ENCODE assay signal across 1 cellular context in the genomic region with DNA sequence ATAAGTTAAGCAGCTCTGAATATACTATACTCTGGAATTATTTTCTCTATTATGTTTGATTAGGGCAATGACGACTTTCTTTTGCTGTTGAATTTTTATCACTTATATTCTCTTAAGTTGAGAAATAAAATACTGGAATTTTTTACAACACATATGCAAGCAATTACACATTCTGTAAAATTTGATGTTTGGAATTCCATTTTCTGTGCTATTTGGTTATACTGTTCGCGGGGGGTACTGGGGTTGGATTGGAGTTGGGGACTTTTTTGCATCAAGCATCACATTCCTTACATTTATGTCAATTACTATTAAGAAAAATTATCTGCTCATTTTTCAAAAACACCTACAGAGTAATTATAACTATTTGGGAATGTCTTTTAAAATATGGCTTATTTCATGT.
TF ChIP-seq lines count a peak whose summit lies in the region.

No MANE protein-coding gene starts in this region.

TF ChIP-seq in endothelial cell of umbilical vein, 7 proteins besides CTCF, POLR2A, EP300 and RAD21:
- no peak for TF ChIP-seq JUN (IDR thresholded peaks at IDR 0.05; ENCODE audit: borderline replicate concordance, insufficient read depth, insufficient read length, low read depth)
- no peak for TF ChIP-seq FOS (IDR thresholded peaks at IDR 0.05; ENCODE audit: borderline replicate concordance, insufficient read depth, low read length)
- TF ChIP-seq, protein P1, sequence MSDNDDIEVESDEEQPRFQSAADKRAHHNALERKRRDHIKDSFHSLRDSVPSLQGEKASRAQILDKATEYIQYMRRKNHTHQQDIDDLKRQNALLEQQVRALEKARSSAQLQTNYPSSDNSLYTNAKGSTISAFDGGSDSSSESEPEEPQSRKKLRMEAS (IDR thresholded peaks at IDR 0.05; ENCODE audit: insufficient read depth, insufficient read length), result no peak
- TF ChIP-seq MYC (IDR thresholded peaks at IDR 0.05; ENCODE audit: low read depth, low read length), result no peak
- no peak for TF ChIP-seq GATA2 (IDR thresholded peaks at IDR 0.05; ENCODE audit: insufficient read depth, insufficient read length, low read depth, low read length)
- no peak for TF ChIP-seq POLR2AphosphoS5 (IDR thresholded peaks at IDR 0.05; ENCODE audit: insufficient read depth, low read depth, low read length)
- no peak for TF ChIP-seq EZH2 (IDR thresholded peaks at IDR 0.05; ENCODE audit: borderline replicate concordance, low read depth, low read length, severe bottlenecking)
